9 cellular contexts compared by ENCODE assay signal in genomic region chr3:124786491-124787241, GRCh38. TPM values are rescaled to one million over a fixed set of nuclear protein-coding genes. Genes with fewer than 3 reads are reported as not detected.
DNase-seq lines count a peak whose midpoint lies in the region; ATAC-seq and TF ChIP-seq lines count a peak whose summit lies in the region.
"Had no signal": no experiment of that assay in that cellular context is flagged by ENCODE, and none has a peak within 500 bp of the region (broad histone marks: within the 10 kb centered on the region; RNA-seq: fewer than 3 reads in every experiment).

No MANE protein-coding gene starts in this region.

- H3K9me3 ChIP-seq in gastrocnemius medialis, result no peaks in the 10 kb centered on the region

- DNase-seq in GM12864 (ENCODE audit: low read depth) (no peak), SW480 (ENCODE audit: low spot score) (peak; percentile 68), glomerular visceral epithelial cell (ENCODE audit: extremely low spot score) (peak; percentile 35), gastrocnemius medialis (no peak)
- no peak for DNase-seq in stimulated activated effector memory CD8-positive, alpha-beta T cell treated with anti-CD3 and anti-CD28 coated beads, Interleukin-12 subunit alpha, Interleukin-12 subunit beta, amount 100 ng/mL, for 72 hours (ENCODE audit: low spot score in 2 of 2)
- DNase-seq: T1000 had no signal

- no peak overlapping the region for H3K27ac Mint-ChIP-seq in stimulated activated effector memory CD8-positive, alpha-beta T cell treated with anti-CD3 and anti-CD28 coated beads, Interleukin-12 subunit alpha, Interleukin-12 subunit beta, amount 100 ng/mL, for 72 hours

- in situ Hi-C loops in gastrocnemius medialis (cut with MboI; ENCODE audit: low sequenced_read_pairs in 4 of 4), result no loop called here

- peak; percentile 39 to 51 for ATAC-seq in gastrocnemius medialis
- no peak for ATAC-seq in GM21529 (IDR thresholded peaks at IDR 0.05; ENCODE audit: unreplicated experiment)
- no peak for ATAC-seq in GM18517 (IDR thresholded peaks at IDR 0.05; ENCODE audit: unreplicated experiment)
- ATAC-seq in stimulated activated effector memory CD8-positive, alpha-beta T cell treated with anti-CD3 and anti-CD28 coated beads, Interleukin-12 subunit alpha, Interleukin-12 subunit beta, amount 100 ng/mL, for 72 hours, result no peak
- no peak for ATAC-seq in GM19023 (IDR thresholded peaks at IDR 0.05; ENCODE audit: unreplicated experiment)

- H3K4me1 Mint-ChIP-seq in stimulated activated effector memory CD8-positive, alpha-beta T cell treated with anti-CD3 and anti-CD28 coated beads, Interleukin-12 subunit alpha, Interleukin-12 subunit beta, amount 100 ng/mL, for 72 hours, result peaks cover 4% of the 10 kb centered on the region

- intact Hi-C loops in gastrocnemius medialis (cut with DNase I; ENCODE audit: low total_unique reads), result no loop called here

- H3K36me3 Mint-ChIP-seq in stimulated activated effector memory CD8-positive, alpha-beta T cell treated with anti-CD3 and anti-CD28 coated beads, Interleukin-12 subunit alpha, Interleukin-12 subunit beta, amount 100 ng/mL, for 72 hours, result no peaks in the 10 kb centered on the region

- H3K36me3 ChIP-seq in gastrocnemius medialis, result no peaks in the 10 kb centered on the region

- no peak for TF ChIP-seq POLR2A in gastrocnemius medialis (IDR thresholded peaks at IDR 0.05)

- peaks cover 40 to 42% of the 10 kb centered on the region in 2 donors for H3K4me1 ChIP-seq in gastrocnemius medialis

- no peak overlapping the region for H3K4me3 Mint-ChIP-seq in stimulated activated effector memory CD8-positive, alpha-beta T cell treated with anti-CD3 and anti-CD28 coated beads, Interleukin-12 subunit alpha, Interleukin-12 subunit beta, amount 100 ng/mL, for 72 hours

- TF ChIP-seq CTCF in GM12864 (IDR thresholded peaks at IDR 0.05; ENCODE audit: low read depth, low read length, missing control alignments) (peak; percentile 16), gastrocnemius medialis (IDR thresholded peaks at IDR 0.05 in 4 of 5, conservative IDR thresholded peaks at IDR 0.05 in 1 of 5) (peak in 3 of 5 experiments; percentile 32 to 46 (median 45))

- no peak overlapping the region for H3K4me3 ChIP-seq in GM12864 (ENCODE audit: low read depth, low read length)
- no peak overlapping the region for H3K4me3 ChIP-seq in gastrocnemius medialis

- no peaks in the 10 kb centered on the region for H3K9me3 Mint-ChIP-seq in stimulated activated effector memory CD8-positive, alpha-beta T cell treated with anti-CD3 and anti-CD28 coated beads, Interleukin-12 subunit alpha, Interleukin-12 subunit beta, amount 100 ng/mL, for 72 hours

- H3K27ac ChIP-seq in gastrocnemius medialis, result peak overlapping the region; percentile 57 to 69 (median 64)

- H3K27me3 ChIP-seq in gastrocnemius medialis, result no peaks in the 10 kb centered on the region

RNA-seq across cellular contexts. Expression of gene UMPS, which starts 56.4 kb away (rescaled TPM):
- 1 to 10 TPM; 2.2 to 7.6 (median 6.2) TPM for total RNA-seq in gastrocnemius medialis

Comparison
In these comparisons a context has a peak if more than half of its experiments do, and no peak if none do; other contexts are left out.
1. DNase-seq: peak in SW480 (single experiment) and glomerular visceral epithelial cell (single experiment); none in GM12864 (single experiment), gastrocnemius medialis (0 of 2) and stimulated activated effector memory CD8-positive, alpha-beta T cell treated with anti-CD3 and anti-CD28 coated beads, Interleukin-12 subunit alpha, Interleukin-12 subunit beta, amount 100 ng/mL, for 72 hours (0 of 2).
2. ATAC-seq: peak in gastrocnemius medialis (2 of 2); none in GM21529 (single experiment), GM18517 (single experiment), stimulated activated effector memory CD8-positive, alpha-beta T cell treated with anti-CD3 and anti-CD28 coated beads, Interleukin-12 subunit alpha, Interleukin-12 subunit beta, amount 100 ng/mL, for 72 hours (single experiment) and GM19023 (single experiment).